In the genomic region with DNA sequence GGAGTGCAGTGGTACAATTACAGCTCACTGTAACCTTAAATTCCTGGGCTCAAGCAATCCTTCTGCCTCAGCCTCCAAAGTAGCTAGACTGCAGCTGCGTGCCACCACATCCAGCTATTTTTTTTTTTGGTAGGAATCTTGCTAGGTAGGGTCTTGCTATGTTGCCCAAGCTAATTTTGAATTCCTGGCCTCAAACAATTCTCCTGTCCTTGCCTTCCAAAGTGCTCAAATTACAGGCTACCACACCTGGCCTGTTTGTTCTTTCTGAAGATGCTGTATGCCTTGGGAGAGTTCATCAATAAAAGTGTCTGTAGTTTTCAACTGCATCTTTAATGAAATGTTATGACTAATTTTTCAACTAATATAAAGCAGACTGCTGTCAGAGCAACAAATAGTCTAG, we compare ENCODE assay signal across 7 cellular contexts. TPM values are rescaled to one million over a fixed set of nuclear protein-coding genes. Genes with fewer than 3 reads are reported as not detected.
DNase-seq lines count a peak whose midpoint lies in the region; ATAC-seq and TF ChIP-seq lines count a peak whose summit lies in the region.

No MANE protein-coding gene starts in this region.

- no peak for TF ChIP-seq CTCF in Panc1 (IDR thresholded peaks at IDR 0.05)
- no peak for TF ChIP-seq CTCF in fibroblast of lung (conservative IDR thresholded peaks at IDR 0.05 in 1 of 2, IDR thresholded peaks at IDR 0.05 in 1 of 2; ENCODE audit: low read depth in 1 of 2, low read length in 2 of 2)

- peak overlapping the region; percentile 87 for H3K4me2 ChIP-seq in fibroblast of lung (ENCODE audit: extremely low read depth, insufficient read depth, low read length)

- H3K36me3 Mint-ChIP-seq in stimulated activated naive B cell treated with anti-CD40 and anti-IgM and Interleukin-4, amounts not matched to agents 10 μg/mL and 1 μg/mL and 100 μg/mL, for 72 hours, result peaks cover 20 to 36% of the 10 kb centered on the region in 2 donors

- no peak for DNase-seq in Panc1 (ENCODE audit: low read depth, low spot score)
- peak in 1 of 2 donors; percentile 1 for DNase-seq in fibroblast of lung (ENCODE audit: low read depth in 2 of 2)
- no peak for DNase-seq in stimulated activated naive B cell treated with anti-CD40 and anti-IgM and Interleukin-4, amounts not matched to agents 10 μg/mL and 1 μg/mL and 100 μg/mL, for 72 hours
- no peak for DNase-seq in NCI-H187 treated with DMSO at 0.1 percent for 48 hours (lab: John Stamatoyannopoulos, UW)
- no peak for DNase-seq in foreskin melanocyte
- DNase-seq in GM19238 (ENCODE audit: insufficient read length, low spot score), result no peak

- POLR2A ChIA-PET in Panc1 (lab: Charles Lee), result interaction anchor here (0.6 kb wide), 1 partner anchor 484 kb away, joined by 3 read pairs; no protein-coding TSS in a partner anchor

- H3K27me3 Mint-ChIP-seq in stimulated activated naive B cell treated with anti-CD40 and anti-IgM and Interleukin-4, amounts not matched to agents 10 μg/mL and 1 μg/mL and 100 μg/mL, for 72 hours, result no peaks in the 10 kb centered on the region

- H3K36me3 ChIP-seq in Panc1 (ENCODE audit: control insufficient read depth, insufficient read depth, low read length), result no peaks in the 10 kb centered on the region
- H3K36me3 ChIP-seq in fibroblast of lung (ENCODE audit: control insufficient read depth, insufficient read depth, low read length), result no peaks in the 10 kb centered on the region

- no peaks in the 10 kb centered on the region for H3K27me3 ChIP-seq in Panc1 (ENCODE audit: control insufficient read depth, insufficient read depth, low read length)
- no peaks in the 10 kb centered on the region for H3K27me3 ChIP-seq in fibroblast of lung (ENCODE audit: control insufficient read depth, insufficient read depth, low read length)

- peaks cover 8% of the 10 kb centered on the region for H3K79me2 ChIP-seq in fibroblast of lung (ENCODE audit: control insufficient read depth, insufficient read depth, low read length)

- H3K27ac ChIP-seq in Panc1 (ENCODE audit: low read length) (peak overlapping the region; percentile 87; the same call in 1 of the 2 replicates), fibroblast of lung (ENCODE audit: insufficient read depth, low read length) (peak overlapping the region; percentile 64)

- H3K4me1 ChIP-seq in Panc1 (ENCODE audit: control insufficient read depth, insufficient read depth, low read length), result peaks cover 22% of the 10 kb centered on the region
- H3K4me1 ChIP-seq in fibroblast of lung (ENCODE audit: control insufficient read depth, extremely low read depth, insufficient read depth, low read length), result peaks cover 7% of the 10 kb centered on the region

- CTCF ChIA-PET in Panc1 (lab: Charles Lee), result interaction anchor here (0.7 kb wide), 1 partner anchor 345 kb away, joined by 4 read pairs; no protein-coding TSS in a partner anchor

- H3K9ac ChIP-seq in fibroblast of lung (ENCODE audit: insufficient read depth, low read length), result no peak overlapping the region

- H3K9me3 Mint-ChIP-seq in stimulated activated naive B cell treated with anti-CD40 and anti-IgM and Interleukin-4, amounts not matched to agents 10 μg/mL and 1 μg/mL and 100 μg/mL, for 72 hours, result peaks cover 6 to 7% of the 10 kb centered on the region in 2 donors

- peak overlapping the region; percentile 80 for H3K27ac Mint-ChIP-seq in stimulated activated naive B cell treated with anti-CD40 and anti-IgM and Interleukin-4, amounts not matched to agents 10 μg/mL and 1 μg/mL and 100 μg/mL, for 72 hours

- H2AFZ ChIP-seq in fibroblast of lung (ENCODE audit: low read length), result peak overlapping the region; percentile 17

- no peaks in the 10 kb centered on the region for H4K20me1 ChIP-seq in fibroblast of lung (ENCODE audit: control insufficient read depth, extremely low read depth, insufficient read depth, low read length)

- intact Hi-C loops in Panc1 (cut with micrococcal nuclease; ENCODE audit: unreplicated experiment), result no loop called here

- H3K4me3 ChIP-seq in Panc1 (ENCODE audit: low read depth in 2 of 2, low read length in 2 of 2) (peak overlapping the region; percentile 43 to 61), fibroblast of lung (replicated peaks in 1 of 4; ENCODE audit: control extremely low read depth in 1 of 4, insufficient read depth in 1 of 4, low read depth in 3 of 4, low read length in 4 of 4) (peak overlapping the region; percentile 30 to 76 (median 58))

- TSS peak; percentile 75 for BruUV-seq in Panc1 (replicated peaks; lab: Mats Ljungman, UMichigan)

- in situ Hi-C loops in Panc1 (cut with HindIII; ENCODE audit: low pct_unique_long_range_greater_than_20kb, low sequenced_read_pairs), result no loop called here

- peak overlapping the region; percentile 84 to 85 for H3K4me3 Mint-ChIP-seq in stimulated activated naive B cell treated with anti-CD40 and anti-IgM and Interleukin-4, amounts not matched to agents 10 μg/mL and 1 μg/mL and 100 μg/mL, for 72 hours

- H3K4me1 Mint-ChIP-seq in stimulated activated naive B cell treated with anti-CD40 and anti-IgM and Interleukin-4, amounts not matched to agents 10 μg/mL and 1 μg/mL and 100 μg/mL, for 72 hours, result peaks cover 15 to 34% of the 10 kb centered on the region in 2 donors

- ATAC-seq in GM21723 (IDR thresholded peaks at IDR 0.05; ENCODE audit: unreplicated experiment) (peak; percentile 40), Panc1 (no peak)
- ATAC-seq in stimulated activated naive B cell treated with anti-CD40 and anti-IgM and Interleukin-4, amounts not matched to agents 10 μg/mL and 1 μg/mL and 100 μg/mL, for 72 hours (replicated peaks), result peak in 1 of 2 donors; percentile 28

- H3K9me3 ChIP-seq in Panc1 (ENCODE audit: control insufficient read depth, insufficient read depth, low read depth, low read length), result no peaks in the 10 kb centered on the region
- no peaks in the 10 kb centered on the region for H3K9me3 ChIP-seq in fibroblast of lung (ENCODE audit: control insufficient read depth, insufficient read depth, low read depth, low read length)

RNA-seq across cellular contexts. Expression of a gene that starts 0.5 kb away (rescaled TPM):
- total RNA-seq in Panc1 (2021; ENCODE audit: unreplicated experiment) (6.0 TPM), fibroblast of lung (14.6 and 19.2 TPM in 2 replicates)
- polyA plus RNA-seq in Panc1 (2012; ENCODE audit: insufficient read length), result 0.94 TPM
- polyA plus RNA-seq in fibroblast of lung, result 10.1 and 10.8 TPM in 2 replicates
- polyA plus RNA-seq in fibroblast of lung (2012), result 7.3 TPM in 2 replicates
- polyA minus RNA-seq in fibroblast of lung (ENCODE audit: low replicate concordance), result 0.07 and 0.71 TPM in 2 replicates

RNA-seq across cellular contexts. Expression of a gene that starts 30.9 kb away (rescaled TPM):
- total RNA-seq in Panc1 (2021; ENCODE audit: unreplicated experiment) (1.3 TPM), fibroblast of lung (15.7 and 23.9 TPM in 2 replicates)
- polyA plus RNA-seq in Panc1 (2012; ENCODE audit: insufficient read length), result 0.19 TPM
- polyA plus RNA-seq in fibroblast of lung, result 8.6 and 11.8 TPM in 2 replicates
- 8.5 and 10.4 TPM in 2 replicates for polyA plus RNA-seq in fibroblast of lung (2012)
- 0.56 and 1.9 TPM in 2 replicates for polyA minus RNA-seq in fibroblast of lung (ENCODE audit: low replicate concordance)
